Comparison of ENCODE assay signal across 10 cellular contexts in the genomic region with DNA sequence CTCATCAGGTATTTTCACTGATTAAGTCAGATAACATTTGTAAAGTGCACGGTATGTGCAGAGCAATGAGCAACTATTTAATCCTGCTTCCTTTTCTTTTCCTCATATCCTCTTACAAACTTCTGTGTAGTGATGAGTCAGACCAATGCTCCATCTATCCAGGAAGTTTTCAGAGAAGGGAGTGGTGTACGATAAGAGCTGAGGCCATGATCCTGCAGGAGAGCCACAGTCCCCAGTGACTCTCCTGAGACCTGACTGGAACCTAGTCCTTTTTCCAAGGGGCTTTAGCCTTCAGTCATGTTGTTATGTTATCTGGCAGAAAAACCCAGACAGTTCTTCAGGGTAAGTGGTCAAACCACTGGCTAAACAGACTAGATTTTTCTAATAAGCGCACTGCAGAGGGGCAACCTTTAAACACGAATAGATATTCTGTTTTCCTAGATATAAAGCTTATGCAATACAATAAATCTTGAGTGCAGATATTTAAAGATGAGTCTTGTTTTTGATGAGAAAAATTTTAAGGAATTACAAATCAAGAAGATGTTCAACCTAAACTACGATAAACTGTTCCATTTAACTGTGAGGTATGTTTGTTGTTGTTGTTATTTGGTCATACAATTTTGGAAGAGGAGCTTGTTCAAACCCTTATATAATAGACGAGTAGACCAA.
A peak's percentile ranks its signal among the peaks of the same experiment; 100 is the strongest.
DNase-seq lines count a peak whose midpoint lies in the region; ATAC-seq and TF ChIP-seq lines count a peak whose summit lies in the region.
"Had no signal": no experiment of that assay in that cellular context is flagged by ENCODE, and none has a peak within 500 bp of the region (broad histone marks: within the 10 kb centered on the region; RNA-seq: fewer than 3 reads in every experiment).

No MANE protein-coding gene starts in this region.

- intact Hi-C loops in sigmoid colon (cut with DNase I): loop anchor here (2.0 kb wide), 1 partner anchor 111 kb away; a partner anchor contains a TSS
- intact Hi-C loops in natural killer cell (cut with micrococcal nuclease): no loop called here

- no peaks in the 10 kb centered on the region for H3K9me3 ChIP-seq in sigmoid colon

- no peaks in the 10 kb centered on the region for H3K9me3 Mint-ChIP-seq in activated naive CD4-positive, alpha-beta T cell treated with anti-CD3 and anti-CD28 coated beads, Interleukin-2, amount 10 ng/mL, durations not matched to agents 7 days and 5 days
- no peaks in the 10 kb centered on the region for H3K9me3 Mint-ChIP-seq in natural killer cell

- peak overlapping the region; percentile 56 to 74 (median 68) for H3K27ac ChIP-seq in sigmoid colon

- no peak for ATAC-seq in GM21737 (IDR thresholded peaks at IDR 0.05; ENCODE audit: unreplicated experiment)
- ATAC-seq in natural killer cell: no peak

- TF ChIP-seq POLR2A in sigmoid colon (IDR thresholded peaks at IDR 0.05): no peak

- no peak overlapping the region for H3K4me3 Mint-ChIP-seq in activated naive CD4-positive, alpha-beta T cell treated with anti-CD3 and anti-CD28 coated beads, Interleukin-2, amount 10 ng/mL, durations not matched to agents 7 days and 5 days
- H3K4me3 Mint-ChIP-seq in natural killer cell: no peak overlapping the region

- CTCF ChIA-PET in activated naive CD4-positive, alpha-beta T cell treated with anti-CD3 and anti-CD28 coated beads, Interleukin-2, amount 10 ng/mL, durations not matched to agents 7 days and 5 days (lab: Charles Lee): interaction anchor here (0.8 kb wide), 1 partner anchor 56 kb away, joined by 3 read pairs; no protein-coding TSS in a partner anchor

- no peak for TF ChIP-seq EP300 in sigmoid colon (IDR thresholded peaks at IDR 0.05)

- H3K27ac Mint-ChIP-seq in activated naive CD4-positive, alpha-beta T cell treated with anti-CD3 and anti-CD28 coated beads, Interleukin-2, amount 10 ng/mL, durations not matched to agents 7 days and 5 days: no peak overlapping the region
- no peak overlapping the region for H3K27ac Mint-ChIP-seq in natural killer cell

- peaks cover 3% of the 10 kb centered on the region for H3K27me3 Mint-ChIP-seq in activated naive CD4-positive, alpha-beta T cell treated with anti-CD3 and anti-CD28 coated beads, Interleukin-2, amount 10 ng/mL, durations not matched to agents 7 days and 5 days
- peaks cover 0 to 11% of the 10 kb centered on the region in 2 donors for H3K27me3 Mint-ChIP-seq in natural killer cell (ENCODE audit: low read depth in 2 of 2)

- no peaks in the 10 kb centered on the region for H3K4me1 Mint-ChIP-seq in activated naive CD4-positive, alpha-beta T cell treated with anti-CD3 and anti-CD28 coated beads, Interleukin-2, amount 10 ng/mL, durations not matched to agents 7 days and 5 days
- H3K4me1 Mint-ChIP-seq in natural killer cell: no peaks in the 10 kb centered on the region

- TF ChIP-seq CTCF in sigmoid colon (IDR thresholded peaks at IDR 0.05) (no peak), natural killer cell (IDR thresholded peaks at IDR 0.05) (no peak)

- H3K36me3 Mint-ChIP-seq in activated naive CD4-positive, alpha-beta T cell treated with anti-CD3 and anti-CD28 coated beads, Interleukin-2, amount 10 ng/mL, durations not matched to agents 7 days and 5 days: no peaks in the 10 kb centered on the region
- no peaks in the 10 kb centered on the region for H3K36me3 Mint-ChIP-seq in natural killer cell

- H3K27me3 ChIP-seq in sigmoid colon: no peaks in the 10 kb centered on the region

- DNase-seq in GM03348 (ENCODE audit: low spot score) (peak; percentile 71), RKO (ENCODE audit: low spot score) (peak; percentile 89), fibroblast of gingiva (ENCODE audit: low read depth) (peak; percentile 35), sigmoid colon (no peak), natural killer cell (no peak), NCI-H146 (lab: John Stamatoyannopoulos, UW) (no peak)
- DNase-seq in activated naive CD4-positive, alpha-beta T cell treated with anti-CD3 and anti-CD28 coated beads, Interleukin-2, amount 10 ng/mL, durations not matched to agents 7 days and 5 days: no peak
- DNase-seq: activated gamma-delta T cell treated with Interleukin-2 at 50 U/mL for 16 hours; stimulated activated CD4-positive, alpha-beta T cell treated with anti-CD3 and anti-CD28 coated beads, Interleukin-15, amount 100 ng/mL, for 24 hours had no signal

- no peaks in the 10 kb centered on the region for H3K36me3 ChIP-seq in sigmoid colon

- H3K4me3 ChIP-seq in sigmoid colon: no peak overlapping the region

- 66 to 77% methylated on average over 6 of the region's 6 CpGs for WGBS in sigmoid colon, 2 donors

- peaks cover 0 to 15% (median 13%) of the 10 kb centered on the region in 4 donors for H3K4me1 ChIP-seq in sigmoid colon

Comparison
In these comparisons a context has a peak if more than half of its experiments do, and no peak if none do; other contexts are left out.
1. DNase-seq: peak in GM03348 (single experiment), RKO (single experiment) and fibroblast of gingiva (single experiment); none in sigmoid colon (single experiment), activated naive CD4-positive, alpha-beta T cell treated with anti-CD3 and anti-CD28 coated beads, Interleukin-2, amount 10 ng/mL, durations not matched to agents 7 days and 5 days (single experiment), natural killer cell (single experiment) and NCI-H146 (single experiment).